Comparison of ENCODE assay signal across 8 cellular contexts in the genomic region with DNA sequence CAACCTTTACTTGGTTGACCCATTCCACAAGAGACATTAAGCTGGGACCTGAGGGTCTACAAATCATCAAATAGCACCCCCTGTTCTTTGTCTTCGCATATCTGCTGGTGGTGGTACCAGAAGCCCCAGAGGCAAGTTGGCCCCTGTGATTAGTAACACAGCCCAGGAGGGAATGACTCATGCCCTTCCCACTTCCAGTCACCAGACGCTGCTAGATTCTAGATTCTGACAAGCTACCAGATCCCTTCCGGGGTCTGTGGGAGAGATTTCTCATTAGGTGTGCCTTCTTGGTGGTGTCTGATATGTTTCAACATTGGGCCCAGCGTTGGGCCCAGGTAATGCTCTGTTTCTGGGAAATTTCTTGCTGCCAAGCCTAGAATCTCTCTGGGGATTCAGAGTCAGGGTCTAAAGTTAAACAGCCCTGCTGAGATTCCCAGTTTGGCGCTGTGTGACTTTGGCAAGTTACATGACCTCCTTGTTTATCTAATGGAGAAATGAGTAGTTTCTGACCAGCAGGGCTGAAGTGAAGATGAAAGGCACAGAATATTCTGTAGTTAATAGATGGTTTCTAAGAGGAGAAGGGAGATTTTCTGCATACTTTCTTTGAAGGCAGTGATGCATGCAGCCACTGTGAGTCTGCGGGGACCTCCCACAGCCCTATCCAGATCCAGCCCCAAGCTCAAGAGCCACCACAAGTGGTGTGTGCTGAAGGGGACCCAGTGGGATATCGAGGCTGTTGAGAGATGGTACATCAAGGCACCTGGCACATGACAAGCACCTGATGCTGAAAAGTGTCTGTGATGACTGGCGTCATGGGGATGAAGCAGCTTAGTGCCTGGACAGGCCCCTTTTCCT. TPM values are rescaled to one million over a fixed set of nuclear protein-coding genes. Genes with fewer than 3 reads are reported as not detected.
DNase-seq lines count a peak whose midpoint lies in the region.

No MANE protein-coding gene starts in this region.

- H3K4me1 Mint-ChIP-seq in activated CD4-positive, alpha-beta T cell treated with anti-CD3 and anti-CD28 coated beads, Interleukin-2, amount 10 ng/mL, durations not matched to agents 7 days and 5 days, result peaks cover 53% of the 10 kb centered on the region

- POLR2A ChIA-PET in activated CD4-positive, alpha-beta T cell treated with anti-CD3 and anti-CD28 coated beads, Interleukin-2, amount 10 ng/mL, durations not matched to agents 7 days and 5 days (lab: Charles Lee), result interaction anchor here (1.2 kb wide), 1 partner anchor 19 kb away, joined by 4 read pairs; no protein-coding TSS in a partner anchor

- no peak overlapping the region for H3K9ac ChIP-seq in HUES48 (ENCODE audit: low read depth, low read length)

- H3K9me3 Mint-ChIP-seq in activated CD4-positive, alpha-beta T cell treated with anti-CD3 and anti-CD28 coated beads, Interleukin-2, amount 10 ng/mL, durations not matched to agents 7 days and 5 days, result no peaks in the 10 kb centered on the region

- peak; percentile 72 for DNase-seq in stimulated activated naive CD4-positive, alpha-beta T cell treated with Interleukin-2 at 50 U/mL for 16 hours (lab: John Stamatoyannopoulos, UW)
- DNase-seq in stimulated activated naive CD4-positive, alpha-beta T cell (lab: John Stamatoyannopoulos, UW), result no peak
- no peak for DNase-seq in activated CD4-positive, alpha-beta T cell treated with anti-CD3 and anti-CD28 coated beads, Interleukin-2, amount 10 ng/mL, durations not matched to agents 7 days and 5 days
- DNase-seq in epithelial cell of prostate (ENCODE audit: low read depth, low spot score), result peak; percentile 29
- DNase-seq in skeletal muscle cell (ENCODE audit: low read depth), result peak; percentile 57
- DNase-seq in pons (ENCODE audit: low spot score), result no peak
- no peak for DNase-seq in NCI-H2029 treated with DMSO at 0.1 percent for 48 hours (lab: John Stamatoyannopoulos, UW)

- H3K36me3 Mint-ChIP-seq in activated CD4-positive, alpha-beta T cell treated with anti-CD3 and anti-CD28 coated beads, Interleukin-2, amount 10 ng/mL, durations not matched to agents 7 days and 5 days (ENCODE audit: low read depth), result peaks cover 55% of the 10 kb centered on the region

- H3K4me3 ChIP-seq in HUES48 (ENCODE audit: low read depth, low read length), result no peak overlapping the region
- H3K4me3 ChIP-seq in skeletal muscle cell (ENCODE audit: low read depth, low read length), result no peak overlapping the region

- H3K4me3 Mint-ChIP-seq in activated CD4-positive, alpha-beta T cell treated with anti-CD3 and anti-CD28 coated beads, Interleukin-2, amount 10 ng/mL, durations not matched to agents 7 days and 5 days, result peak overlapping the region; percentile 49

- no peaks in the 10 kb centered on the region for H3K9me3 ChIP-seq in HUES48 (ENCODE audit: control insufficient read depth, insufficient read depth, low read length)

- peaks cover 9% of the 10 kb centered on the region for H3K4me1 ChIP-seq in HUES48 (ENCODE audit: control insufficient read depth, insufficient read depth, low read length)

- CTCF ChIA-PET in activated CD4-positive, alpha-beta T cell treated with anti-CD3 and anti-CD28 coated beads, Interleukin-2, amount 10 ng/mL, durations not matched to agents 7 days and 5 days (lab: Charles Lee), result interaction anchor here (0.6 to 1.5 kb wide), 7 partner anchors 9 to 380 kb away, joined by 3 to 10 read pairs (median 4); no protein-coding TSS in a partner anchor

- H3K27me3 ChIP-seq in HUES48 (ENCODE audit: control insufficient read depth, insufficient read depth, low read length), result no peaks in the 10 kb centered on the region

- H3K27me3 Mint-ChIP-seq in activated CD4-positive, alpha-beta T cell treated with anti-CD3 and anti-CD28 coated beads, Interleukin-2, amount 10 ng/mL, durations not matched to agents 7 days and 5 days, result no peaks in the 10 kb centered on the region

- H3K27ac Mint-ChIP-seq in activated CD4-positive, alpha-beta T cell treated with anti-CD3 and anti-CD28 coated beads, Interleukin-2, amount 10 ng/mL, durations not matched to agents 7 days and 5 days, result peak overlapping the region; percentile 48

- no peaks in the 10 kb centered on the region for H3K36me3 ChIP-seq in HUES48 (ENCODE audit: control insufficient read depth, insufficient read depth, low read length)

- H3K27ac ChIP-seq in HUES48 (ENCODE audit: low read depth, low read length) (peak overlapping the region; percentile 46), epithelial cell of prostate (peak overlapping the region; percentile 43)

RNA-seq across cellular contexts. Expression of a gene that starts 3.9 kb away (rescaled TPM):
- 100 to 1,000 TPM; 114 to 134 TPM for total RNA-seq in activated CD4-positive, alpha-beta T cell treated with anti-CD3 and anti-CD28 coated beads, Interleukin-2, amount 10 ng/mL, durations not matched to agents 7 days and 5 days

RNA-seq across cellular contexts. Expression of a gene that starts 38.4 kb away (rescaled TPM):
- total RNA-seq in activated CD4-positive, alpha-beta T cell treated with anti-CD3 and anti-CD28 coated beads, Interleukin-2, amount 10 ng/mL, durations not matched to agents 7 days and 5 days, result 1,000 to 10,000 TPM; 1,415 to 1,539 TPM

Comparison
In these comparisons a context has a peak if more than half of its experiments do, and no peak if none do; other contexts are left out.
1. DNase-seq: peak in stimulated activated naive CD4-positive, alpha-beta T cell treated with Interleukin-2 at 50 U/mL for 16 hours (single experiment), epithelial cell of prostate (single experiment) and skeletal muscle cell (single experiment); none in stimulated activated naive CD4-positive, alpha-beta T cell (0 of 6), activated CD4-positive, alpha-beta T cell treated with anti-CD3 and anti-CD28 coated beads, Interleukin-2, amount 10 ng/mL, durations not matched to agents 7 days and 5 days (single experiment), pons (single experiment) and NCI-H2029 treated with DMSO at 0.1 percent for 48 hours (single experiment).